In the genomic region with DNA sequence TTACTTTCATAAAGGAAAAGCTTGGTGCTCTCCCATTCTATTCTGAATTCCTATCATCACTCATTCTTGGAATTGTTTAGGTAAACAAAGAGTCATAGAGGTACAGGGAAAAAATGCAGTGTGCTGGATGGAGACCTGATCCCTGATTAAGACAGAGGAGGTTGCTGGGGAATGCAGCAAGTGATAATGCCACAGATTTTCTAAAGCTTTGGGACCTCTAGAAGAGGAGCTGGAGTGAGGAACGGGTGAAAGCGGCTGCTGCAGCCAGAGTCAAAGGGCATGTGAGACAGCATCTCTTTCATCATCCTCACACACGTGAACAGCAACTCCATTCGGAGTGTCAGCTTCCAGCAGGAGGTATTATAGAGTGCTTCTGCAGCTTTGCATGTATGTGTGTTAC, we compare ENCODE assay signal across 16 cellular contexts. TPM values are rescaled to one million over a fixed set of nuclear protein-coding genes. Genes with fewer than 3 reads are reported as not detected.
A peak's percentile ranks its signal among the peaks of the same experiment; 100 is the strongest.
DNase-seq lines count a peak whose midpoint lies in the region; ATAC-seq and TF ChIP-seq lines count a peak whose summit lies in the region.
"Had no signal": no experiment of that assay in that cellular context is flagged by ENCODE, and none has a peak within 500 bp of the region (broad histone marks: within the 10 kb centered on the region; RNA-seq: fewer than 3 reads in every experiment).

No MANE protein-coding gene starts in this region.

- no peak overlapping the region for H2BK5ac ChIP-seq in mesenchymal stem cell (ENCODE audit: low read depth, low read length, poor library complexity, severe bottlenecking)

- H2BK120ac ChIP-seq in mesenchymal stem cell (ENCODE audit: low read depth, low read length): no peak overlapping the region

- H2AK5ac ChIP-seq in mesenchymal stem cell (ENCODE audit: low read length, severe bottlenecking): no peak overlapping the region

- H2BK15ac ChIP-seq in mesenchymal stem cell (ENCODE audit: low read depth, poor library complexity, severe bottlenecking): no peak overlapping the region

- H4K8ac ChIP-seq in mesenchymal stem cell (ENCODE audit: low read length): no peak overlapping the region

- no peaks in the 10 kb centered on the region for H3K36me3 Mint-ChIP-seq in chondrocyte (ENCODE audit: low read depth)
- no peaks in the 10 kb centered on the region for H3K36me3 Mint-ChIP-seq in immature natural killer cell

- no peaks in the 10 kb centered on the region for H3K79me1 ChIP-seq in mesenchymal stem cell (replicated peaks; ENCODE audit: low read length, poor library complexity, severe bottlenecking)

- WGBS in mesenchymal stem cell: 68% methylated on average over 4 of the region's 4 CpGs

- peaks cover 11% of the 10 kb centered on the region for H3K27me3 Mint-ChIP-seq in chondrocyte (ENCODE audit: low read depth)
- peaks cover 0 to 3% (median 2%) of the 10 kb centered on the region in 3 donors for H3K27me3 Mint-ChIP-seq in immature natural killer cell (ENCODE audit: low read depth in 3 of 3)

- H3K4me3 Mint-ChIP-seq in chondrocyte (ENCODE audit: unreplicated experiment) (no peak overlapping the region), immature natural killer cell (no peak overlapping the region)
- H3K4me3 Mint-ChIP-seq: stimulated activated naive CD8-positive, alpha-beta T cell treated with anti-CD3 and anti-CD28 coated beads, Interleukin-15, Interleukin-2, amounts not matched to agents 100 ng/mL and 50 ng/mL, for 24 hours had no signal

- H3K27ac Mint-ChIP-seq in chondrocyte (ENCODE audit: unreplicated experiment) (peak overlapping the region; percentile 70), immature natural killer cell (no peak overlapping the region)
- H3K27ac Mint-ChIP-seq: stimulated activated naive CD8-positive, alpha-beta T cell treated with anti-CD3 and anti-CD28 coated beads, Interleukin-15, Interleukin-2, amounts not matched to agents 100 ng/mL and 50 ng/mL, for 24 hours had no signal

- H3K18ac ChIP-seq in mesenchymal stem cell (ENCODE audit: low read depth in 1 of 2, low read length in 2 of 2): no peak overlapping the region

- no peak overlapping the region for H3K4ac ChIP-seq in mesenchymal stem cell (ENCODE audit: low read depth in 1 of 2, low read length in 2 of 2)

- H3K27ac ChIP-seq in ACC112 (ENCODE audit: low read depth, low read length): peak overlapping the region; percentile 30
- H3K27ac ChIP-seq in mesenchymal stem cell (ENCODE audit: low read length, poor library complexity, severe bottlenecking): no peak overlapping the region

- no peak overlapping the region for H3K23ac ChIP-seq in mesenchymal stem cell (ENCODE audit: low read length in 2 of 2)

- peak; percentile 18 for DNase-seq in HuH-7.5 (ENCODE audit: low spot score)
- DNase-seq in chondrocyte (ENCODE audit: low spot score): no peak
- DNase-seq in mesenchymal stem cell: peak; percentile 22
- DNase-seq in NCI-H2227 (lab: John Stamatoyannopoulos, UW; ENCODE audit: unreplicated experiment): no peak
- no peak for DNase-seq in immature natural killer cell
- DNase-seq: ACHN; activated CD4-positive, alpha-beta T cell treated with anti-CD3 and anti-CD28 coated beads for 1 hour; activated CD8-positive, alpha-beta memory T cell treated with anti-CD3 and anti-CD28 coated beads, Interleukin-2, amount 50 U/mL, for 4 hours; activated naive CD4-positive, alpha-beta T cell treated with Interleukin-2 at 50 U/mL for 16 hours; KG1; NCI-H1436; occipital lobe had no signal

- TF ChIP-seq CTCF in chondrocyte (IDR thresholded peaks at IDR 0.05): no peak

- no peak overlapping the region for H4K91ac ChIP-seq in mesenchymal stem cell (ENCODE audit: low read length)

- H3K4me1 Mint-ChIP-seq in chondrocyte (ENCODE audit: low read depth) (peaks cover 17% of the 10 kb centered on the region), immature natural killer cell (no peaks in the 10 kb centered on the region)

- H3K9me3 Mint-ChIP-seq in chondrocyte (ENCODE audit: low read depth): no peaks in the 10 kb centered on the region
- peaks cover 0 to 2% (median 0%) of the 10 kb centered on the region in 6 donors for H3K9me3 Mint-ChIP-seq in immature natural killer cell
- H3K9me3 Mint-ChIP-seq: stimulated activated naive CD8-positive, alpha-beta T cell treated with anti-CD3 and anti-CD28 coated beads, Interleukin-15, Interleukin-2, amounts not matched to agents 100 ng/mL and 50 ng/mL, for 24 hours had no signal

- no peaks in the 10 kb centered on the region for H3K9me3 ChIP-seq in mesenchymal stem cell (ENCODE audit: control insufficient read depth, low read length)

- no peaks in the 10 kb centered on the region for H3K36me3 ChIP-seq in ACC112 (ENCODE audit: insufficient read depth, low read length)
- no peaks in the 10 kb centered on the region for H3K36me3 ChIP-seq in mesenchymal stem cell (ENCODE audit: control insufficient read depth in 1 of 2, insufficient read depth in 2 of 2, low read depth in 1 of 2, low read length in 2 of 2)

- peak overlapping the region; percentile 39; the same call in 1 of the 2 replicates for H3K4me3 ChIP-seq in ACC112 (ENCODE audit: low read depth, low read length)
- peak overlapping the region in 1 of 2 experiments; percentile 49 for H3K4me3 ChIP-seq in mesenchymal stem cell (ENCODE audit: insufficient read depth in 1 of 2, low read depth in 1 of 2, low read length in 2 of 2)

- no peaks in the 10 kb centered on the region for H3K79me2 ChIP-seq in ACC112 (ENCODE audit: control insufficient read depth, insufficient read depth, low read length, unreplicated experiment)

- H3K27me3 ChIP-seq in ACC112 (ENCODE audit: insufficient read depth, low read length) (0 out of 2 replicates have a peak, but pooled peaks cover 4% of the 10 kb centered on the region), mesenchymal stem cell (ENCODE audit: control insufficient read depth in 1 of 2, insufficient read depth in 1 of 2, low read length in 2 of 2) (peaks cover 4 to 15% of the 10 kb centered on the region in 2 experiments)

- H3K9ac ChIP-seq in mesenchymal stem cell (ENCODE audit: low read length): peak overlapping the region; percentile 1

- H3K4me2 ChIP-seq in mesenchymal stem cell (ENCODE audit: low read length, poor library complexity, severe bottlenecking): no peak overlapping the region

- peaks cover 24% of the 10 kb centered on the region for H3K4me1 ChIP-seq in ACC112 (ENCODE audit: control insufficient read depth, insufficient read depth, low read length, unreplicated experiment)
- no peaks in the 10 kb centered on the region for H3K4me1 ChIP-seq in mesenchymal stem cell (ENCODE audit: control insufficient read depth, insufficient read depth, low read depth, low read length)

- ATAC-seq in GM21423 (IDR thresholded peaks at IDR 0.05; ENCODE audit: unreplicated experiment) (no peak), HG02970 (IDR thresholded peaks at IDR 0.05; ENCODE audit: low FRiP score, unreplicated experiment) (no peak)

- H2AFZ ChIP-seq in ACC112 (ENCODE audit: low read length, unreplicated experiment): no peak overlapping the region
- H2AFZ ChIP-seq in mesenchymal stem cell (ENCODE audit: low read depth, low read length): no peak overlapping the region

- no peak overlapping the region for H2BK12ac ChIP-seq in mesenchymal stem cell (ENCODE audit: low read length in 2 of 2)

- no peak overlapping the region for H3K14ac ChIP-seq in mesenchymal stem cell (ENCODE audit: low read length in 2 of 2)

RNA-seq across cellular contexts. Expression of a gene that starts 54.9 kb away (rescaled TPM):
- 7.7 to 11.2 TPM (median 10.6 TPM) in 3 replicates for total RNA-seq in chondrocyte
- 10.2 TPM for polyA plus RNA-seq in mesenchymal stem cell (2013, experiment 1 of 2)
- polyA plus RNA-seq in mesenchymal stem cell (2013, experiment 2 of 2): 10.1 TPM
- 10 to 100 TPM; 10.9 to 32.4 (median 27.0) TPM for polyA plus RNA-seq in immature natural killer cell

Comparison
In these comparisons a context has a peak if more than half of its experiments do, and no peak if none do; other contexts are left out.
1. DNase-seq: peak in HuH-7.5 (single experiment) and mesenchymal stem cell (single experiment); none in chondrocyte (single experiment), NCI-H2227 (single experiment) and immature natural killer cell (0 of 3).